Comparison of ENCODE assay signal across 3 cellular contexts in the genomic region with DNA sequence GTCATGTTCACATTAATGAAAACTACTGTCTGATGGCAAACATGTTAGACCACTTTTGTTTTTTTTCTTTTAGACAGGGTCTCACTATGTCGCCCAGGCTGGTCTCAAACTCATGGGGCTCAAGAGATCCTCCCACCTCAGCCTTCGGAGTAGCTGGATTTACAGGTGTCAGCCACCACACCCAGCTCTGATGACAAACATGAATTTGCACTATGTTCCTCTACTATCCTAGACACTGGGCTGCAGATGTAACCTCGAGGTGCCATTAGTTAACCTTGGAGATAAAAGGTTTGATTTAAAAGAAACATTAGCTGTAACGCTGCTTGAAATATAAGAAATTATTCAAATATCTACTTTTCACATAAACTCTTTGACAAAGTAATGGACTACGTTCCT.
TF ChIP-seq lines count a peak whose summit lies in the region.

No MANE protein-coding gene starts in this region.

TF ChIP-seq in SK-N-SH, 30 proteins besides CTCF, POLR2A, EP300 and RAD21 (continued from another document):
- TF ChIP-seq, protein P1, sequence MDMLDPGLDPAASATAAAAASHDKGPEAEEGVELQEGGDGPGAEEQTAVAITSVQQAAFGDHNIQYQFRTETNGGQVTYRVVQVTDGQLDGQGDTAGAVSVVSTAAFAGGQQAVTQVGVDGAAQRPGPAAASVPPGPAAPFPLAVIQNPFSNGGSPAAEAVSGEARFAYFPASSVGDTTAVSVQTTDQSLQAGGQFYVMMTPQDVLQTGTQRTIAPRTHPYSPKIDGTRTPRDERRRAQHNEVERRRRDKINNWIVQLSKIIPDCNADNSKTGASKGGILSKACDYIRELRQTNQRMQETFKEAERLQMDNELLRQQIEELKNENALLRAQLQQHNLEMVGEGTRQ (IDR thresholded peaks at IDR 0.05; ENCODE audit: borderline replicate concordance, low read depth, low read length), result no peak
- no peak for TF ChIP-seq FOSL2 (IDR thresholded peaks at IDR 0.05; ENCODE audit: borderline replicate concordance, low read depth)
- TF ChIP-seq EZH2phosphoT487 (IDR thresholded peaks at IDR 0.05; ENCODE audit: borderline replicate concordance, low read depth), result no peak
- no peak for TF ChIP-seq FOXM1 (IDR thresholded peaks at IDR 0.05; ENCODE audit: low read depth)
- TF ChIP-seq CHD2 (IDR thresholded peaks at IDR 0.05; ENCODE audit: low read length, partially characterized antibody), result no peak

TF ChIP-seq in SK-N-SH treated with all-trans-retinoic acid at 6 μM for 48 hours, 23 proteins besides CTCF, POLR2A, EP300 and RAD21 (continued from another document):
- TF ChIP-seq, protein P2, sequence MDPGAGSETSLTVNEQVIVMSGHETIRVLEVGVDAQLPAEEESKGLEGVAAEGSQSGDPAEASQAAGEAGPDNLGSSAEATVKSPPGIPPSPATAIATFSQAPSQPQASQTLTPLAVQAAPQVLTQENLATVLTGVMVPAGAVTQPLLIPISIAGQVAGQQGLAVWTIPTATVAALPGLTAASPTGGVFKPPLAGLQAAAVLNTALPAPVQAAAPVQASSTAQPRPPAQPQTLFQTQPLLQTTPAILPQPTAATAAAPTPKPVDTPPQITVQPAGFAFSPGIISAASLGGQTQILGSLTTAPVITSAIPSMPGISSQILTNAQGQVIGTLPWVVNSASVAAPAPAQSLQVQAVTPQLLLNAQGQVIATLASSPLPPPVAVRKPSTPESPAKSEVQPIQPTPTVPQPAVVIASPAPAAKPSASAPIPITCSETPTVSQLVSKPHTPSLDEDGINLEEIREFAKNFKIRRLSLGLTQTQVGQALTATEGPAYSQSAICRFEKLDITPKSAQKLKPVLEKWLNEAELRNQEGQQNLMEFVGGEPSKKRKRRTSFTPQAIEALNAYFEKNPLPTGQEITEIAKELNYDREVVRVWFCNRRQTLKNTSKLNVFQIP (CRISPR knock-in tag; IDR thresholded peaks at IDR 0.05; ENCODE audit: borderline replicate concordance, low read depth), result no peak
- TF ChIP-seq ZNF70 (CRISPR knock-in tag; IDR thresholded peaks at IDR 0.05) (no peak), ESRRG (CRISPR knock-in tag; IDR thresholded peaks at IDR 0.05) (no peak), ISL1 (CRISPR knock-in tag; IDR thresholded peaks at IDR 0.05) (no peak), RARB (CRISPR knock-in tag; IDR thresholded peaks at IDR 0.05) (no peak), OSR1 (CRISPR knock-in tag; IDR thresholded peaks at IDR 0.05) (no peak), TOX (CRISPR knock-in tag; IDR thresholded peaks at IDR 0.05; ENCODE audit: borderline replicate concordance) (no peak), ZNF8 (CRISPR knock-in tag; IDR thresholded peaks at IDR 0.05) (no peak), PPARA (CRISPR knock-in tag; IDR thresholded peaks at IDR 0.05; ENCODE audit: borderline replicate concordance) (no peak), CSDC2 (CRISPR knock-in tag; IDR thresholded peaks at IDR 0.05) (no peak)
- TF ChIP-seq, protein P3, sequence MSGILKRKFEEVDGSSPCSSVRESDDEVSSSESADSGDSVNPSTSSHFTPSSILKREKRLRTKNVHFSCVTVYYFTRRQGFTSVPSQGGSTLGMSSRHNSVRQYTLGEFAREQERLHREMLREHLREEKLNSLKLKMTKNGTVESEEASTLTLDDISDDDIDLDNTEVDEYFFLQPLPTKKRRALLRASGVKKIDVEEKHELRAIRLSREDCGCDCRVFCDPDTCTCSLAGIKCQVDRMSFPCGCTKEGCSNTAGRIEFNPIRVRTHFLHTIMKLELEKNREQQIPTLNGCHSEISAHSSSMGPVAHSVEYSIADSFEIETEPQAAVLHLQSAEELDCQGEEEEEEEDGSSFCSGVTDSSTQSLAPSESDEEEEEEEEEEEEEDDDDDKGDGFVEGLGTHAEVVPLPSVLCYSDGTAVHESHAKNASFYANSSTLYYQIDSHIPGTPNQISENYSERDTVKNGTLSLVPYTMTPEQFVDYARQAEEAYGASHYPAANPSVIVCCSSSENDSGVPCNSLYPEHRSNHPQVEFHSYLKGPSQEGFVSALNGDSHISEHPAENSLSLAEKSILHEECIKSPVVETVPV (CRISPR knock-in tag; IDR thresholded peaks at IDR 0.05), result no peak

TF ChIP-seq in GM23338, 12 proteins besides CTCF, POLR2A, EP300 and RAD21:
- TF ChIP-seq, protein P4, sequence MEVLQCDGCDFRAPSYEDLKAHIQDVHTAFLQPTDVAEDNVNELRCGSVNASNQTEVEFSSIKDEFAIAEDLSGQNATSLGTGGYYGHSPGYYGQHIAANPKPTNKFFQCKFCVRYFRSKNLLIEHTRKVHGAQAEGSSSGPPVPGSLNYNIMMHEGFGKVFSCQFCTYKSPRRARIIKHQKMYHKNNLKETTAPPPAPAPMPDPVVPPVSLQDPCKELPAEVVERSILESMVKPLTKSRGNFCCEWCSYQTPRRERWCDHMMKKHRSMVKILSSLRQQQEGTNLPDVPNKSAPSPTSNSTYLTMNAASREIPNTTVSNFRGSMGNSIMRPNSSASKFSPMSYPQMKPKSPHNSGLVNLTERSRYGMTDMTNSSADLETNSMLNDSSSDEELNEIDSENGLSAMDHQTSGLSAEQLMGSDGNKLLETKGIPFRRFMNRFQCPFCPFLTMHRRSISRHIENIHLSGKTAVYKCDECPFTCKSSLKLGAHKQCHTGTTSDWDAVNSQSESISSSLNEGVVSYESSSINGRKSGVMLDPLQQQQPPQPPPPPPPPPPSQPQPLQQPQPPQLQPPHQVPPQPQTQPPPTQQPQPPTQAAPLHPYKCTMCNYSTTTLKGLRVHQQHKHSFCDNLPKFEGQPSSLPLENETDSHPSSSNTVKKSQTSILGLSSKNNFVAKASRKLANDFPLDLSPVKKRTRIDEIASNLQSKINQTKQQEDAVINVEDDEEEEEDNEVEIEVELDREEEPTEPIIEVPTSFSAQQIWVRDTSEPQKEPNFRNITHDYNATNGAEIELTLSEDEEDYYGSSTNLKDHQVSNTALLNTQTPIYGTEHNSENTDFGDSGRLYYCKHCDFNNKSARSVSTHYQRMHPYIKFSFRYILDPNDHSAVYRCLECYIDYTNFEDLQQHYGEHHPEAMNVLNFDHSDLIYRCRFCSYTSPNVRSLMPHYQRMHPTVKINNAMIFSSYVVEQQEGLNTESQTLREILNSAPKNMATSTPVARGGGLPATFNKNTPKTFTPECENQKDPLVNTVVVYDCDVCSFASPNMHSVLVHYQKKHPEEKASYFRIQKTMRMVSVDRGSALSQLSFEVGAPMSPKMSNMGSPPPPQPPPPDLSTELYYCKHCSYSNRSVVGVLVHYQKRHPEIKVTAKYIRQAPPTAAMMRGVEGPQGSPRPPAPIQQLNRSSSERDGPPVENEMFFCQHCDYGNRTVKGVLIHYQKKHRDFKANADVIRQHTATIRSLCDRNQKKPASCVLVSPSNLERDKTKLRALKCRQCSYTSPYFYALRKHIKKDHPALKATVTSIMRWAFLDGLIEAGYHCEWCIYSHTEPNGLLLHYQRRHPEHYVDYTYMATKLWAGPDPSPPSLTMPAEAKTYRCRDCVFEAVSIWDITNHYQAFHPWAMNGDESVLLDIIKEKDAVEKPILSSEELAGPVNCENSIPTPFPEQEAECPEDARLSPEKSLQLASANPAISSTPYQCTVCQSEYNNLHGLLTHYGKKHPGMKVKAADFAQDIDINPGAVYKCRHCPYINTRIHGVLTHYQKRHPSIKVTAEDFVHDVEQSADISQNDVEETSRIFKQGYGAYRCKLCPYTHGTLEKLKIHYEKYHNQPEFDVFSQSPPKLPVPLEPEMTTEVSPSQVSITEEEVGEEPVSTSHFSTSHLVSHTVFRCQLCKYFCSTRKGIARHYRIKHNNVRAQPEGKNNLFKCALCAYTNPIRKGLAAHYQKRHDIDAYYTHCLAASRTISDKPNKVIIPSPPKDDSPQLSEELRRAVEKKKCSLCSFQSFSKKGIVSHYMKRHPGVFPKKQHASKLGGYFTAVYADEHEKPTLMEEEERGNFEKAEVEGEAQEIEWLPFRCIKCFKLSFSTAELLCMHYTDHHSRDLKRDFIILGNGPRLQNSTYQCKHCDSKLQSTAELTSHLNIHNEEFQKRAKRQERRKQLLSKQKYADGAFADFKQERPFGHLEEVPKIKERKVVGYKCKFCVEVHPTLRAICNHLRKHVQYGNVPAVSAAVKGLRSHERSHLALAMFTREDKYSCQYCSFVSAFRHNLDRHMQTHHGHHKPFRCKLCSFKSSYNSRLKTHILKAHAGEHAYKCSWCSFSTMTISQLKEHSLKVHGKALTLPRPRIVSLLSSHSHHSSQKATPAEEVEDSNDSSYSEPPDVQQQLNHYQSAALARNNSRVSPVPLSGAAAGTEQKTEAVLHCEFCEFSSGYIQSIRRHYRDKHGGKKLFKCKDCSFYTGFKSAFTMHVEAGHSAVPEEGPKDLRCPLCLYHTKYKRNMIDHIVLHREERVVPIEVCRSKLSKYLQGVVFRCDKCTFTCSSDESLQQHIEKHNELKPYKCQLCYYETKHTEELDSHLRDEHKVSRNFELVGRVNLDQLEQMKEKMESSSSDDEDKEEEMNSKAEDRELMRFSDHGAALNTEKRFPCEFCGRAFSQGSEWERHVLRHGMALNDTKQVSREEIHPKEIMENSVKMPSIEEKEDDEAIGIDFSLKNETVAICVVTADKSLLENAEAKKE (CRISPR knock-in tag; IDR thresholded peaks at IDR 0.05), result no peak
- TF ChIP-seq EZH2 (IDR thresholded peaks at IDR 0.05; ENCODE audit: low read depth, unreplicated experiment) (no peak), ZNF114 (CRISPR knock-in tag; IDR thresholded peaks at IDR 0.05) (no peak), ZNF331 (CRISPR knock-in tag; IDR thresholded peaks at IDR 0.05; ENCODE audit: low read depth) (no peak), NANOG (IDR thresholded peaks at IDR 0.05; ENCODE audit: borderline replicate concordance) (no peak)
TF ChIP-seq in GM23338: peak in this region for 0.
